Comparison of ENCODE assay signal across 1 cellular context in the genomic region with DNA sequence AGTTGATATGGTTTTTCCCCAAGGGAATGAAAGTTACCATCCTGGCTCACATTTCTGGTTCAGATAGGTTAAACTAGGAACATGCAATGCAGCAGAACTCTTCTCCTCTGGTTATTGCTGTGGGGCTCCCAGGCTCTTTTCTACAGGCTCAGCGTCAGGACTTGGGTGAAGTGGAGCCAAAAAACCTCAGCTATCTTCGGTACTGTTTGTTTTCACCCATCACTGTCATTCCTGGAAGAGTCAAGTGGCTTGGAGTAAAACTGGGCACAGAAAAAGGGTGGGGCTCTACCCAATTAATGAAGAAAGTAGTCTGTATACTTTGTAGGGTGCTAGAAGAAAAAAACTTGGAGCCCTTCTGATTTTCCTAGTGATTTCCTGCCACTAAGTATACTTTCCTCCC.
TF ChIP-seq lines count a peak whose summit lies in the region.

No MANE protein-coding gene starts in this region.

TF ChIP-seq in SK-N-SH, 30 proteins besides CTCF, POLR2A, EP300 and RAD21 (continued from another document):
- TF ChIP-seq, protein P1, sequence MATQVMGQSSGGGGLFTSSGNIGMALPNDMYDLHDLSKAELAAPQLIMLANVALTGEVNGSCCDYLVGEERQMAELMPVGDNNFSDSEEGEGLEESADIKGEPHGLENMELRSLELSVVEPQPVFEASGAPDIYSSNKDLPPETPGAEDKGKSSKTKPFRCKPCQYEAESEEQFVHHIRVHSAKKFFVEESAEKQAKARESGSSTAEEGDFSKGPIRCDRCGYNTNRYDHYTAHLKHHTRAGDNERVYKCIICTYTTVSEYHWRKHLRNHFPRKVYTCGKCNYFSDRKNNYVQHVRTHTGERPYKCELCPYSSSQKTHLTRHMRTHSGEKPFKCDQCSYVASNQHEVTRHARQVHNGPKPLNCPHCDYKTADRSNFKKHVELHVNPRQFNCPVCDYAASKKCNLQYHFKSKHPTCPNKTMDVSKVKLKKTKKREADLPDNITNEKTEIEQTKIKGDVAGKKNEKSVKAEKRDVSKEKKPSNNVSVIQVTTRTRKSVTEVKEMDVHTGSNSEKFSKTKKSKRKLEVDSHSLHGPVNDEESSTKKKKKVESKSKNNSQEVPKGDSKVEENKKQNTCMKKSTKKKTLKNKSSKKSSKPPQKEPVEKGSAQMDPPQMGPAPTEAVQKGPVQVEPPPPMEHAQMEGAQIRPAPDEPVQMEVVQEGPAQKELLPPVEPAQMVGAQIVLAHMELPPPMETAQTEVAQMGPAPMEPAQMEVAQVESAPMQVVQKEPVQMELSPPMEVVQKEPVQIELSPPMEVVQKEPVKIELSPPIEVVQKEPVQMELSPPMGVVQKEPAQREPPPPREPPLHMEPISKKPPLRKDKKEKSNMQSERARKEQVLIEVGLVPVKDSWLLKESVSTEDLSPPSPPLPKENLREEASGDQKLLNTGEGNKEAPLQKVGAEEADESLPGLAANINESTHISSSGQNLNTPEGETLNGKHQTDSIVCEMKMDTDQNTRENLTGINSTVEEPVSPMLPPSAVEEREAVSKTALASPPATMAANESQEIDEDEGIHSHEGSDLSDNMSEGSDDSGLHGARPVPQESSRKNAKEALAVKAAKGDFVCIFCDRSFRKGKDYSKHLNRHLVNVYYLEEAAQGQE (IDR thresholded peaks at IDR 0.05; ENCODE audit: low read depth, low read length) = no peak
- TF ChIP-seq JUND (IDR thresholded peaks at IDR 0.05) = no peak
TF ChIP-seq in SK-N-SH: peak in this region for 0.
